In genomic region chr12:20272171-20272570, GRCh38 we compare ENCODE assay signal across 19 cellular contexts.
"Had no signal": no experiment of that assay in that cellular context is flagged by ENCODE, and none has a peak within 500 bp of the region (broad histone marks: within the 10 kb centered on the region; RNA-seq: fewer than 3 reads in every experiment).

No MANE protein-coding gene starts in this region.

- H3K27ac ChIP-seq: brain microvascular endothelial cell, left lung, upper lobe of left lung had no signal

- H3K4me3 ChIP-seq: left lung, upper lobe of left lung had no signal

- H3K36me3 ChIP-seq: brain microvascular endothelial cell, left lung, upper lobe of left lung had no signal

- H3K4me3 Mint-ChIP-seq: activated CD8-positive, alpha-beta memory T cell treated with anti-CD3 and anti-CD28 coated beads, Interleukin-2, amount 10 ng/mL, durations not matched to agents 7 days and 5 days; activated CD8-positive, alpha-beta T cell treated with anti-CD3 and anti-CD28 coated beads for 36 hours; activated naive CD4-positive, alpha-beta T cell treated with anti-CD3 and anti-CD28 coated beads, Interleukin-2, amount 50 U/mL, for 24 hours; immature natural killer cell; natural killer cell; T-helper 1 cell treated with Interleukin-12 subunit alpha and Interleukin-12 subunit beta and Interleukin-4 antibody, amounts not matched to agents 30 μg/mL and 1 μg/mL, for 36 hours had no signal

- H3K36me3 Mint-ChIP-seq: activated CD8-positive, alpha-beta memory T cell treated with anti-CD3 and anti-CD28 coated beads, Interleukin-2, amount 10 ng/mL, durations not matched to agents 7 days and 5 days; activated naive CD4-positive, alpha-beta T cell treated with anti-CD3 and anti-CD28 coated beads, Interleukin-2, amount 50 U/mL, for 24 hours; immature natural killer cell; natural killer cell had no signal

- H3K9me3 Mint-ChIP-seq: activated CD8-positive, alpha-beta T cell treated with anti-CD3 and anti-CD28 coated beads for 36 hours; activated naive CD4-positive, alpha-beta T cell treated with anti-CD3 and anti-CD28 coated beads, Interleukin-2, amount 50 U/mL, for 24 hours; T-helper 1 cell treated with Interleukin-12 subunit alpha and Interleukin-12 subunit beta and Interleukin-4 antibody, amounts not matched to agents 30 μg/mL and 1 μg/mL, for 36 hours had no signal

- H3K9me3 ChIP-seq: left lung, upper lobe of left lung had no signal

- H3K27me3 ChIP-seq: brain microvascular endothelial cell, left lung, upper lobe of left lung had no signal

- H3K4me1 ChIP-seq: left lung, upper lobe of left lung had no signal

- ATAC-seq: activated CD8-positive, alpha-beta memory T cell treated with anti-CD3 and anti-CD28 coated beads, Interleukin-2, amount 10 ng/mL, durations not matched to agents 7 days and 5 days; activated CD8-positive, alpha-beta T cell treated with anti-CD3 and anti-CD28 coated beads for 36 hours; natural killer cell; stimulated activated naive CD8-positive, alpha-beta T cell treated with anti-CD3 and anti-CD28 coated beads, Interleukin-15, Interleukin-2, amounts not matched to agents 100 U/mL and 50 U/mL, for 24 hours had no signal

- H3K27ac Mint-ChIP-seq: activated CD8-positive, alpha-beta memory T cell treated with anti-CD3 and anti-CD28 coated beads, Interleukin-2, amount 10 ng/mL, durations not matched to agents 7 days and 5 days; activated CD8-positive, alpha-beta T cell treated with anti-CD3 and anti-CD28 coated beads for 36 hours; activated naive CD4-positive, alpha-beta T cell treated with anti-CD3 and anti-CD28 coated beads, Interleukin-2, amount 50 U/mL, for 24 hours; immature natural killer cell; natural killer cell; progenitor cell of endocrine pancreas; T-helper 1 cell treated with Interleukin-12 subunit alpha and Interleukin-12 subunit beta and Interleukin-4 antibody, amounts not matched to agents 30 μg/mL and 1 μg/mL, for 36 hours had no signal

- H3K27me3 Mint-ChIP-seq: activated CD8-positive, alpha-beta memory T cell treated with anti-CD3 and anti-CD28 coated beads, Interleukin-2, amount 10 ng/mL, durations not matched to agents 7 days and 5 days; activated CD8-positive, alpha-beta T cell treated with anti-CD3 and anti-CD28 coated beads for 36 hours; activated naive CD4-positive, alpha-beta T cell treated with anti-CD3 and anti-CD28 coated beads, Interleukin-2, amount 50 U/mL, for 24 hours; progenitor cell of endocrine pancreas had no signal

- DNase-seq: activated CD4-positive, alpha-beta T cell treated with anti-CD3 and anti-CD28 coated beads for 48 hours; activated CD8-positive, alpha-beta memory T cell treated with anti-CD3 and anti-CD28 coated beads, Interleukin-2, amount 10 ng/mL, durations not matched to agents 7 days and 5 days; activated CD8-positive, alpha-beta T cell treated with anti-CD3 and anti-CD28 coated beads for 36 hours; activated gamma-delta T cell treated with Interleukin-2 at 50 U/mL for 16 hours; activated T-cell treated with anti-CD3 and anti-CD28 coated beads for 4 hours; aorta; brain microvascular endothelial cell; central memory CD4-positive, alpha-beta T cell; effector memory CD4-positive, alpha-beta T cell; immature natural killer cell; left lung; midbrain; natural killer cell; stimulated activated CD4-positive, alpha-beta T cell treated with anti-CD3 and anti-CD28 coated beads, Interleukin-4, amount 100 ng/mL, for 24 hours; stimulated activated naive CD8-positive, alpha-beta T cell treated with anti-CD3 and anti-CD28 coated beads, Interleukin-15, Interleukin-2, amounts not matched to agents 100 U/mL and 50 U/mL, for 24 hours; upper lobe of left lung had no signal

- H3K4me1 Mint-ChIP-seq: activated CD8-positive, alpha-beta memory T cell treated with anti-CD3 and anti-CD28 coated beads, Interleukin-2, amount 10 ng/mL, durations not matched to agents 7 days and 5 days; activated naive CD4-positive, alpha-beta T cell treated with anti-CD3 and anti-CD28 coated beads, Interleukin-2, amount 50 U/mL, for 24 hours; immature natural killer cell; natural killer cell had no signal
